8 cellular contexts compared by ENCODE assay signal in the genomic region with DNA sequence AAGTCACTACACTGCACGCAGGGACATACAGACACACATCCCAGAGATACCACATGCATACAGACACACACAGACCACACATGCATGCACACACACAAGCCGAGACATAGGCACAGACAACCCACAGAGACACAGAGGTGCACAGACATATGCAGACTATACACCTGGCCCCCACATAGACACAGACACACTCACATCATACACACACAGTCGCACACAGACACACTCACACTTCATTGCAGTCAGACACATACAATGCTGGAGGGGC. TPM values are rescaled to one million over a fixed set of nuclear protein-coding genes. Genes with fewer than 3 reads are reported as not detected.
A peak's percentile ranks its signal among the peaks of the same experiment; 100 is the strongest.
DNase-seq lines count a peak whose midpoint lies in the region; ATAC-seq and TF ChIP-seq lines count a peak whose summit lies in the region.

No MANE protein-coding gene starts in this region.

- no peaks in the 10 kb centered on the region for H3K79me2 ChIP-seq in GM23338 (replicated peaks; ENCODE audit: insufficient read depth)

- H2AFZ ChIP-seq in GM23338 = no peak overlapping the region

- H3K27ac Mint-ChIP-seq in GM23338 = no peak overlapping the region
- no peak overlapping the region for H3K27ac Mint-ChIP-seq in glutamatergic neuron (ENCODE audit: unreplicated experiment)
- H3K27ac Mint-ChIP-seq in stimulated activated effector memory CD8-positive, alpha-beta T cell treated with anti-CD3 and anti-CD28 coated beads, Interleukin-12 subunit alpha, Interleukin-12 subunit beta, amount 100 ng/mL, for 72 hours = no peak overlapping the region

- H3K4me3 ChIP-seq in GM23338 (no peak overlapping the region; the same call in 1 of the 2 replicates), WI38 (ENCODE audit: low read depth, low read length) (peak overlapping the region; percentile 53)

- H3K36me3 ChIP-seq in GM23338 (ENCODE audit: insufficient read depth) = no peaks in the 10 kb centered on the region

- peaks cover 34% of the 10 kb centered on the region for H3K4me1 ChIP-seq in GM23338 (ENCODE audit: insufficient read depth)

- H3K36me3 Mint-ChIP-seq in GM23338 (ENCODE audit: low read depth) = peaks cover 4% of the 10 kb centered on the region; the same call in 1 of the 3 replicates
- peaks cover 7% of the 10 kb centered on the region for H3K36me3 Mint-ChIP-seq in glutamatergic neuron (ENCODE audit: unreplicated experiment)
- peaks cover 5% of the 10 kb centered on the region for H3K36me3 Mint-ChIP-seq in stimulated activated effector memory CD8-positive, alpha-beta T cell treated with anti-CD3 and anti-CD28 coated beads, Interleukin-12 subunit alpha, Interleukin-12 subunit beta, amount 100 ng/mL, for 72 hours

- H3F3A ChIP-seq in GM23338 (replicated peaks; ENCODE audit: low read depth) = no peaks in the 10 kb centered on the region

- no peaks in the 10 kb centered on the region for H4K20me1 ChIP-seq in GM23338 (replicated peaks; ENCODE audit: insufficient read depth)

- H3K27me3 ChIP-seq in GM23338 (ENCODE audit: insufficient read depth) = peaks cover 29% of the 10 kb centered on the region

- peaks cover 3% of the 10 kb centered on the region; the same call in 1 of the 2 replicates for H3K9me2 ChIP-seq in GM23338 (ENCODE audit: insufficient read depth)

- H3K4me2 ChIP-seq in GM23338 = peak overlapping the region; percentile 62; the same call in 1 of the 2 replicates

- H3K27me3 Mint-ChIP-seq in GM23338 (ENCODE audit: insufficient read depth, low read depth, poor library complexity) (peaks cover 27% of the 10 kb centered on the region), glutamatergic neuron (ENCODE audit: unreplicated experiment) (peaks cover 7% of the 10 kb centered on the region)

- TF ChIP-seq CTCF in GM23338 (conservative IDR thresholded peaks at IDR 0.05; ENCODE audit: low read depth in 2 of 2) (no peak), WI38 (IDR thresholded peaks at IDR 0.05; ENCODE audit: low read depth, low read length) (no peak), glutamatergic neuron (IDR thresholded peaks at IDR 0.05; ENCODE audit: partially characterized antibody, unreplicated experiment) (no peak)

- H3K4me1 Mint-ChIP-seq in GM23338 = peaks cover 27% of the 10 kb centered on the region
- H3K4me1 Mint-ChIP-seq in glutamatergic neuron (ENCODE audit: low read depth, unreplicated experiment) = peaks cover 13% of the 10 kb centered on the region
- peaks cover 14% of the 10 kb centered on the region for H3K4me1 Mint-ChIP-seq in stimulated activated effector memory CD8-positive, alpha-beta T cell treated with anti-CD3 and anti-CD28 coated beads, Interleukin-12 subunit alpha, Interleukin-12 subunit beta, amount 100 ng/mL, for 72 hours

- ATAC-seq in GM23338 = no peak
- ATAC-seq in stimulated activated effector memory CD8-positive, alpha-beta T cell treated with anti-CD3 and anti-CD28 coated beads, Interleukin-12 subunit alpha, Interleukin-12 subunit beta, amount 100 ng/mL, for 72 hours = no peak
- ATAC-seq in GM19452 (IDR thresholded peaks at IDR 0.05; ENCODE audit: unreplicated experiment) = no peak
- ATAC-seq in GM21381 (IDR thresholded peaks at IDR 0.05; ENCODE audit: unreplicated experiment) = no peak

- peaks cover 10% of the 10 kb centered on the region; the same call in 2 of the 3 replicates for H3K9me3 Mint-ChIP-seq in GM23338
- H3K9me3 Mint-ChIP-seq in glutamatergic neuron (ENCODE audit: unreplicated experiment) = peaks cover 3% of the 10 kb centered on the region
- peaks cover 7% of the 10 kb centered on the region for H3K9me3 Mint-ChIP-seq in stimulated activated effector memory CD8-positive, alpha-beta T cell treated with anti-CD3 and anti-CD28 coated beads, Interleukin-12 subunit alpha, Interleukin-12 subunit beta, amount 100 ng/mL, for 72 hours

- H3K4me3 Mint-ChIP-seq in GM23338 (peak overlapping the region; percentile 66), glutamatergic neuron (ENCODE audit: unreplicated experiment) (peak overlapping the region; percentile 84)
- H3K4me3 Mint-ChIP-seq in stimulated activated effector memory CD8-positive, alpha-beta T cell treated with anti-CD3 and anti-CD28 coated beads, Interleukin-12 subunit alpha, Interleukin-12 subunit beta, amount 100 ng/mL, for 72 hours = peak overlapping the region; percentile 79

- no peak overlapping the region for H3K27ac ChIP-seq in GM23338 (ENCODE audit: low read depth)

- DNase-seq in GM23338 (ENCODE audit: low spot score) (no peak), glutamatergic neuron (no peak), NAMALWA (ENCODE audit: low spot score) (no peak)
- DNase-seq in stimulated activated effector memory CD8-positive, alpha-beta T cell treated with anti-CD3 and anti-CD28 coated beads, Interleukin-12 subunit alpha, Interleukin-12 subunit beta, amount 100 ng/mL, for 72 hours (ENCODE audit: low spot score in 2 of 2) = no peak
- no peak for DNase-seq in stimulated activated CD8-positive, alpha-beta memory T cell treated with anti-CD3 and anti-CD28 coated beads, Interleukin-4, amount 100 ng/mL, for 48 hours

TF ChIP-seq in GM23338, 12 proteins besides CTCF, POLR2A, EP300 and RAD21:
- TF ChIP-seq EZH2 (IDR thresholded peaks at IDR 0.05; ENCODE audit: low read depth, unreplicated experiment) (peak; percentile 22), STAT1 (IDR thresholded peaks at IDR 0.05; ENCODE audit: unreplicated experiment) (no peak)

RNA-seq across cellular contexts. Expression of a gene that starts 1.2 kb away (rescaled TPM):
- total RNA-seq in GM23338 (2014; rRNA removed; shearing (Covaris generic)) = 0.62 and 0.83 TPM in 2 replicates
- 0.71 and 1.3 TPM in 2 replicates for polyA plus RNA-seq in GM23338 (2016; fragmentation: Nextera tagmentation; extraction: Ambion mirVana)
- total RNA-seq in glutamatergic neuron (ENCODE audit: unreplicated experiment) = 10.3 TPM
